Comparison of ENCODE assay signal across 22 cellular contexts in the genomic region with DNA sequence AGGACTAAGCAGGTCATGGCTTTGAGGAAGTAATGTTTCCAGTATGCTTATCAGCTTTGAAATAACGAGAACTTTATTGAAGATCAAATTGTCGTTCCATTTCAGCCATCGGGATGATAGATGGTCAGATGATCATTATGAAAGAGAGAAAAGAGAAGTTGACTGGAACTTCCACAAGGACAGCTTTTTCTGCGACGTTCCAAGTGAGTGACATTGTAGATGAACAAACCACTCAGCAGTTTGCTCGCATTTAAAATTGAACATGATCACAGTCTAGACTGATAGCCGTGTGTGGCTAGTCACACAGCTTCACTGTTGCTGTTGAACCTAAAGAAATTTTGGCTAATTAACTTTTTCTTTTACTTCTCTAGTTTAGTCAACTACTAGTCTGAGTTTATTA.
"Had no signal": no experiment of that assay in that cellular context is flagged by ENCODE, and none has a peak within 500 bp of the region (broad histone marks: within the 10 kb centered on the region; RNA-seq: fewer than 3 reads in every experiment).

No MANE protein-coding gene starts in this region.

- DNase-seq: cortex of kidney; effector CD8-positive, alpha-beta T cell; effector memory CD8-positive, alpha-beta T cell; endodermal cell; erythroblast; esophagus squamous epithelium; foreskin fibroblast; foreskin melanocyte; gastrocnemius medialis; glutamatergic neuron; head of caudate nucleus; heart right ventricle; hippocampal formation; left cardiac atrium; left lung; left ventricle myocardium superior; lower lobe of right lung; mesenchymal stem cell; mucosa of descending colon; naive B cell; naive thymus-derived CD8-positive, alpha-beta T cell had no signal

- H3K4me1 ChIP-seq: gastrocnemius medialis had no signal

- H3K27ac ChIP-seq: epithelial cell of prostate, esophagus squamous epithelium, gastrocnemius medialis, left lung, lower lobe of right lung had no signal

- H3K27me3 ChIP-seq: esophagus squamous epithelium, gastrocnemius medialis, heart right ventricle, left lung had no signal

- H3K9me3 ChIP-seq: esophagus squamous epithelium, gastrocnemius medialis, heart right ventricle, left lung, lower lobe of right lung, mucosa of descending colon had no signal

- H3K36me3 ChIP-seq: left lung had no signal

- H3K4me3 ChIP-seq: esophagus squamous epithelium, gastrocnemius medialis, heart right ventricle, left lung, lower lobe of right lung, mucosa of descending colon had no signal
